Comparison of ENCODE assay signal across 9 cellular contexts in the genomic region with DNA sequence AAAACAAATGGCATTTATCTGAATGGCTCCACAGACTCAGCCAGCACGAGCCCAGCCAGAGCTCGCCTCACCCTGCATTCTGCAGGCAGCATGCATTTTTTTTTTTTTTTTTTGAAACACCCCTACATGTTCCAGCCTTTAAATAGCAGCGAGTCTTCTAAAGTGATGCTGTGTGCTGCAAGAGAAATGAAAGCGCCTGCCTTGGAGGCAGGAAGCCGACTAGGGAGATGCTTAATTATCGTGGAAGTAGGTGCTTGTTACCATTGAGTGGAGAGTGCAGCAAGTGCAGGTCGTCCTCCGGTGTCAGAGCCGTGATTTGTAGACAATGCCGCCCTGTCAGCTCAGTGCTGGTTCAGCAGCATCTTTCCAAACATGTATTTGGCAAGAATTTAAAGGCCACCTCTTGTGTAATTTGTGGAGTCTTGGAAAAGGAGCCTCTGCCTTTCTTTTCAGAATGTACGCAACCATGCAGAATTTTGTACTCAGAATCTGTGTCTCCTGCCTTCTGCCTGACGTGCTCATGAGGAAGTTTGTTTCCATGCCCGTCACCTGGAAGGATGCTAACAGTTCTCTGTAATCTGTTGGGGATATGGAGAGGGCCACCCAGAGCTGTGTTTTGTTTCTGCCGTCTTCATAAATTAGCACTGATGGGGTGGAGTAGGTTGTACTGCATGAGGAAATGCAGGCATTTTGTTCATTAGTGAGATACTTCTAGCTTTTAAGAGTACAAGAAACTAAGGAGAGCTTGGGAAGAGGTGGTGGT.
A peak's percentile ranks its signal among the peaks of the same experiment; 100 is the strongest.
DNase-seq lines count a peak whose midpoint lies in the region; ATAC-seq and TF ChIP-seq lines count a peak whose summit lies in the region.
"Had no signal": no experiment of that assay in that cellular context is flagged by ENCODE, and none has a peak within 500 bp of the region (broad histone marks: within the 10 kb centered on the region; RNA-seq: fewer than 3 reads in every experiment).

No MANE protein-coding gene starts in this region.

- no peak overlapping the region for H3K9ac ChIP-seq in mesendoderm (ENCODE audit: low read length)

- H2BK120ac ChIP-seq in mesendoderm (ENCODE audit: low read depth, low read length) = no peak overlapping the region

- peak overlapping the region; percentile 42 for H3K27ac ChIP-seq in caudate nucleus (ENCODE audit: low read depth, low read length)
- H3K27ac ChIP-seq in mesendoderm (ENCODE audit: low read depth, low read length) = no peak overlapping the region
- no peak overlapping the region for H3K27ac ChIP-seq in upper lobe of right lung

- H3K4ac ChIP-seq in mesendoderm (ENCODE audit: low read depth, low read length) = no peak overlapping the region

- no peaks in the 10 kb centered on the region for H3K79me2 ChIP-seq in mesendoderm (ENCODE audit: control insufficient read depth, insufficient read depth, low read length)

- H3K27me3 ChIP-seq in mesendoderm (ENCODE audit: insufficient read depth, low read length, poor library complexity) (no peaks in the 10 kb centered on the region), upper lobe of right lung (no peaks in the 10 kb centered on the region), H7 (ENCODE audit: control insufficient read depth, insufficient read depth, low read length) (no peaks in the 10 kb centered on the region)

- no CpG with 5 or more reads among the region's 14 CpGs for WGBS in mesendoderm (ENCODE audit: extremely low coverage, insufficient coverage, low lambda C conversion rate)

- no peak overlapping the region for H3K23ac ChIP-seq in mesendoderm (ENCODE audit: low read length)

- no peak overlapping the region for H2AK5ac ChIP-seq in mesendoderm (ENCODE audit: low read length)

- ATAC-seq in upper lobe of right lung (no peak), esophagus mucosa (no peak)

- peaks cover 3% of the 10 kb centered on the region for H3K79me1 ChIP-seq in mesendoderm (ENCODE audit: low read length)

- TF ChIP-seq CTCF in upper lobe of right lung (IDR thresholded peaks at IDR 0.05) = no peak

- H3K4me3 ChIP-seq in mesendoderm (ENCODE audit: low read length) (no peak overlapping the region), upper lobe of right lung (peak overlapping the region; percentile 22), H7 (ENCODE audit: insufficient read depth, low read depth, low read length) (no peak overlapping the region)

- no peak overlapping the region for H2BK5ac ChIP-seq in mesendoderm (ENCODE audit: low read length)

- DNase-seq in NCI-H1092 treated with DMSO at 0.1 percent for 48 hours (lab: John Stamatoyannopoulos, UW) (peak; percentile 12), NCI-H1092 (lab: John Stamatoyannopoulos, UW) (no peak), caudate nucleus (lab: John Stamatoyannopoulos, UW) (peak in 46 of 61 donors; percentile 8 to 83 (median 44)), mesendoderm (peak; percentile 25), upper lobe of right lung (no peak), H7 (no peak), germinal center (ENCODE audit: low spot score) (no peak)
- DNase-seq: NCI-H82 had no signal

- H3K4me1 ChIP-seq in mesendoderm (ENCODE audit: control insufficient read depth, low read depth, low read length) = no peaks in the 10 kb centered on the region
- H3K4me1 ChIP-seq in upper lobe of right lung = peaks cover 14% of the 10 kb centered on the region

- no peak overlapping the region for H2BK15ac ChIP-seq in mesendoderm (replicated peaks; ENCODE audit: low read depth)

- no peak overlapping the region for H4K5ac ChIP-seq in mesendoderm (ENCODE audit: low read length)

- H4K8ac ChIP-seq in mesendoderm (ENCODE audit: low read depth, low read length) = no peak overlapping the region

- H3K56ac ChIP-seq in mesendoderm (ENCODE audit: low read length) = no peak overlapping the region

- H3K9me3 ChIP-seq in upper lobe of right lung = no peaks in the 10 kb centered on the region

- H3K36me3 ChIP-seq in mesendoderm (ENCODE audit: control insufficient read depth, insufficient read depth, low read length) = no peaks in the 10 kb centered on the region
- no peaks in the 10 kb centered on the region for H3K36me3 ChIP-seq in upper lobe of right lung
- no peaks in the 10 kb centered on the region for H3K36me3 ChIP-seq in H7 (replicated peaks; ENCODE audit: control insufficient read depth, insufficient read depth, low read length)

- intact Hi-C loops in upper lobe of right lung (cut with DNase I) = no loop called here

- H3K18ac ChIP-seq in mesendoderm (ENCODE audit: low read length) = peak overlapping the region; percentile 30

- no peak overlapping the region for H3K4me2 ChIP-seq in mesendoderm (ENCODE audit: low read length)

Comparison
In these comparisons a context has a peak if more than half of its experiments do, and no peak if none do; other contexts are left out.
1. DNase-seq: peak in NCI-H1092 treated with DMSO at 0.1 percent for 48 hours (single experiment), caudate nucleus (46 of 61) and mesendoderm (single experiment); none in NCI-H1092 (single experiment), upper lobe of right lung (single experiment), H7 (single experiment) and germinal center (single experiment).